15 cellular contexts compared by ENCODE assay signal in genomic region chr1:158799689-158800088, GRCh38. TPM values are rescaled to one million over a fixed set of nuclear protein-coding genes. Genes with fewer than 3 reads are reported as not detected.
DNase-seq lines count a peak whose midpoint lies in the region; TF ChIP-seq lines count a peak whose summit lies in the region.
"Had no signal": no experiment of that assay in that cellular context is flagged by ENCODE, and none has a peak within 500 bp of the region (broad histone marks: within the 10 kb centered on the region; RNA-seq: fewer than 3 reads in every experiment).

No MANE protein-coding gene starts in this region.

- DNase-seq in activated CD4-positive, alpha-beta T cell treated with anti-CD3 and anti-CD28 coated beads for 48 hours, result peak; percentile 20
- no peak for DNase-seq in activated CD4-positive, alpha-beta T cell treated with anti-CD3 and anti-CD28 coated beads for 1 hour
- DNase-seq in CD14-positive monocyte (ENCODE audit: low spot score) (no peak), HUDEP-2 (lab: John Stamatoyannopoulos, UW; ENCODE audit: unreplicated experiment in 76 of 76) (peak in 42 of 76 experiments; percentile 7 to 68 (median 34)), erythroblast (lab: John Stamatoyannopoulos, UW) (peak; percentile 68 to 74), NCI-H2196 treated with DMSO at 0.1 percent for 48 hours (lab: John Stamatoyannopoulos, UW; ENCODE audit: unreplicated experiment) (no peak), 8988T (no peak)
- DNase-seq: COR-L47, MG63, NCI-H187, NCI-H345, NCI-H69, SJCRH30 had no signal

- H3K27ac Mint-ChIP-seq in CD14-positive monocyte, result peak overlapping the region; percentile 90 to 98 (median 95)

- H3K4me1 Mint-ChIP-seq in CD14-positive monocyte, result peaks cover 89% of the 10 kb centered on the region

- no peak for TF ChIP-seq CTCF in CD14-positive monocyte (IDR thresholded peaks at IDR 0.05)

- intact Hi-C loops in CD14-positive monocyte (cut with micrococcal nuclease), result loop anchor here (5.0 to 10.0 kb wide), 4 partner anchors 38 to 275 kb away; partner anchors contain the start of gene AIM2 (in 1 of the 2)

- H3K4me3 Mint-ChIP-seq in CD14-positive monocyte, result peak overlapping the region in 1 of 2 donors; percentile 81

- H3K27me3 Mint-ChIP-seq in CD14-positive monocyte (ENCODE audit: low read depth in 3 of 3), result peaks cover 0 to 3% (median 0%) of the 10 kb centered on the region in 3 donors

- H3K36me3 Mint-ChIP-seq in CD14-positive monocyte, result no peaks in the 10 kb centered on the region

- no peak for TF ChIP-seq POLR2A in erythroblast (IDR thresholded peaks at IDR 0.05; ENCODE audit: low read length)

- H3K9me3 Mint-ChIP-seq in CD14-positive monocyte, result peaks cover 0 to 3% (median 0%) of the 10 kb centered on the region in 7 donors

RNA-seq across cellular contexts. Expression of gene OR6N2, which starts 18.7 kb away (rescaled TPM):
- not detected for polyA plus RNA-seq in CD14-positive monocyte
- polyA plus RNA-seq: H1, HepG2 had no signal

RNA-seq across cellular contexts. Expression of gene OR6N1, which starts 27.7 kb away (rescaled TPM):
- not detected for polyA plus RNA-seq in CD14-positive monocyte
- polyA plus RNA-seq: H1, HepG2 had no signal

RNA-seq across cellular contexts. Expression of gene MNDA, which starts 31.5 kb away (rescaled TPM):
- 1,000 to 10,000 TPM; 1,418 to 1,917 TPM for polyA plus RNA-seq in CD14-positive monocyte
- polyA plus RNA-seq: H1, HepG2 had no signal

RNA-seq across cellular contexts. Expression of gene OR6K6, which starts 45.2 kb away (rescaled TPM):
- not detected for polyA plus RNA-seq in CD14-positive monocyte
- polyA plus RNA-seq: H1, HepG2 had no signal

Comparison
In these comparisons a context has a peak if more than half of its experiments do, and no peak if none do; other contexts are left out.
1. DNase-seq: peak in activated CD4-positive, alpha-beta T cell treated with anti-CD3 and anti-CD28 coated beads for 48 hours (single experiment), HUDEP-2 (42 of 76) and erythroblast (2 of 2); none in activated CD4-positive, alpha-beta T cell treated with anti-CD3 and anti-CD28 coated beads for 1 hour (single experiment), CD14-positive monocyte (single experiment), NCI-H2196 treated with DMSO at 0.1 percent for 48 hours (single experiment) and 8988T (single experiment).